In the genomic region with DNA sequence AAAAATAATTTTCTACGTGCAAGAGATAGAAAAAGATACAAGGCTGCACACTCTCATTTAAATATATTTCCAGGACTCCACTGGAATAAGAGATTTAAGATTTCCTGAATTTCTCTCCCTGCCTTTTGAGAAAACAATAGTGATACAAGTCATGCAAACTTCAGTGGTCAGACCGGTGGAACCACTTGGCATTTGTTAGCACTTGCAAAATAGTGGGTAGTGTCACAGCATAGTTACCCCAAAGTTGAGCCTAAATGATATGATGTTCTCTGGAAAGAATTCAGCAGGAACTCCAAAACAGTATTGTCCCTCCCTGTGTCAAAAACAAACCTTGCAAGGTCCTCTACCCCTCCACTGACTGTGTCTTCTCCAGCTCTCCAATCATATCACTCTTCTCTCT, we compare ENCODE assay signal across 15 cellular contexts.
"Had no signal": no experiment of that assay in that cellular context is flagged by ENCODE, and none has a peak within 500 bp of the region (broad histone marks: within the 10 kb centered on the region; RNA-seq: fewer than 3 reads in every experiment).

No MANE protein-coding gene starts in this region.

- H3K27me3 Mint-ChIP-seq: dendritic cell treated with granulocyte-macrophage colony-stimulating factor and Interleukin-4, amounts not matched to agents 40 ng/mL and 50 ng/mL, for 4 days; effector memory CD8-positive, alpha-beta T cell; natural killer cell treated with Interleukin-12 subunit alpha and Interleukin-12 subunit beta and Interleukin-15 and Interleukin-18, amount 100 ng/mL, for 72 hours had no signal

- H3K36me3 Mint-ChIP-seq: immature natural killer cell; natural killer cell treated with Interleukin-12 subunit alpha and Interleukin-12 subunit beta and Interleukin-15 and Interleukin-18, amount 100 ng/mL, for 72 hours had no signal

- H3K27ac Mint-ChIP-seq: activated naive CD4-positive, alpha-beta T cell treated with anti-CD3 and anti-CD28 coated beads, Interleukin-2, amount 50 U/mL, for 72 hours; dendritic cell treated with granulocyte-macrophage colony-stimulating factor and Interleukin-4, amounts not matched to agents 40 ng/mL and 50 ng/mL, for 4 days; effector memory CD8-positive, alpha-beta T cell; immature natural killer cell; natural killer cell treated with Interleukin-12 subunit alpha and Interleukin-12 subunit beta and Interleukin-15 and Interleukin-18, amount 100 ng/mL, for 72 hours had no signal

- H3K4me3 Mint-ChIP-seq: dendritic cell treated with granulocyte-macrophage colony-stimulating factor and Interleukin-4, amounts not matched to agents 40 ng/mL and 50 ng/mL, for 4 days; effector memory CD8-positive, alpha-beta T cell; immature natural killer cell; natural killer cell treated with Interleukin-12 subunit alpha and Interleukin-12 subunit beta and Interleukin-15 and Interleukin-18, amount 100 ng/mL, for 72 hours had no signal

- H3K27ac ChIP-seq: body of pancreas, sigmoid colon, uterus had no signal

- DNase-seq: activated T-cell treated with anti-CD3 and anti-CD28 coated beads, Interleukin-2, amount 50 U/mL, for 1 hour; amniotic stem cell; effector memory CD8-positive, alpha-beta T cell; erythroblast; hypothalamus; immature natural killer cell; left cardiac atrium; sigmoid colon; stimulated activated CD4-positive, alpha-beta T cell treated with anti-CD3 and anti-CD28 coated beads, Interleukin-2, amount 100 ng/mL, for 48 hours; stimulated activated naive CD4-positive, alpha-beta T cell treated with Interleukin-2 at 50 U/mL for 16 hours; uterus had no signal

- ATAC-seq: activated naive CD4-positive, alpha-beta T cell treated with anti-CD3 and anti-CD28 coated beads, Interleukin-2, amount 50 U/mL, for 72 hours; body of pancreas; effector memory CD8-positive, alpha-beta T cell; left cardiac atrium; natural killer cell treated with Interleukin-12 subunit alpha and Interleukin-12 subunit beta and Interleukin-15 and Interleukin-18, amount 100 ng/mL, for 72 hours had no signal

- H3K4me1 Mint-ChIP-seq: immature natural killer cell had no signal
